9 cellular contexts compared by ENCODE assay signal in genomic region chr3:157136647-157137387, GRCh38. TPM values are rescaled to one million over a fixed set of nuclear protein-coding genes. Genes with fewer than 3 reads are reported as not detected.
DNase-seq lines count a peak whose midpoint lies in the region; ATAC-seq and TF ChIP-seq lines count a peak whose summit lies in the region.
"Had no signal": no experiment of that assay in that cellular context is flagged by ENCODE, and none has a peak within 500 bp of the region (broad histone marks: within the 10 kb centered on the region; RNA-seq: fewer than 3 reads in every experiment).

No MANE protein-coding gene starts in this region.

- no peak overlapping the region for H4K5ac ChIP-seq in mesendoderm (ENCODE audit: low read length)

- H4K20me1 ChIP-seq in neural progenitor cell (ENCODE audit: low read depth) = no peaks in the 10 kb centered on the region

- H3K79me1 ChIP-seq in mesendoderm (ENCODE audit: low read length) = no peaks in the 10 kb centered on the region

- H2AK5ac ChIP-seq in mesendoderm (ENCODE audit: low read length) = no peak overlapping the region

- H3K27ac Mint-ChIP-seq in neural progenitor cell (no peak overlapping the region), immature natural killer cell (peak overlapping the region in 3 of 6 donors; percentile 5 to 77 (median 53))
- H3K27ac Mint-ChIP-seq: stimulated activated naive CD8-positive, alpha-beta T cell treated with anti-CD3 and anti-CD28 coated beads, Interleukin-15, Interleukin-2, amounts not matched to agents 100 ng/mL and 50 ng/mL, for 24 hours had no signal

- peaks cover 25 to 39% of the 10 kb centered on the region in 2 donors for H3K4me1 ChIP-seq in adrenal gland (replicated peaks in 1 of 2)
- peaks cover 4 to 7% of the 10 kb centered on the region in 2 donors for H3K4me1 ChIP-seq in lung (ENCODE audit: control insufficient read depth in 2 of 2, insufficient read depth in 2 of 2, low read length in 2 of 2)
- no peaks in the 10 kb centered on the region for H3K4me1 ChIP-seq in mesendoderm (ENCODE audit: control insufficient read depth, low read depth, low read length)
- no peaks in the 10 kb centered on the region for H3K4me1 ChIP-seq in neural progenitor cell

- H3K18ac ChIP-seq in mesendoderm (ENCODE audit: low read length) = no peak overlapping the region

- DNase-seq in AG04450 (ENCODE audit: low read depth, low spot score) (no peak), adrenal gland (peak in 4 of 7 donors; percentile 38 to 73 (median 57)), lung (ENCODE audit: low spot score) (no peak), mesendoderm (no peak), neural progenitor cell (ENCODE audit: low spot score) (no peak), immature natural killer cell (no peak)

- no peak overlapping the region for H4K8ac ChIP-seq in mesendoderm (ENCODE audit: low read depth, low read length)

- no peak overlapping the region for H3K4me3 Mint-ChIP-seq in neural progenitor cell
- no peak overlapping the region for H3K4me3 Mint-ChIP-seq in immature natural killer cell

- no peak overlapping the region for H3K4me3 ChIP-seq in AG04450 (ENCODE audit: low read depth, low read length)
- no peak overlapping the region for H3K4me3 ChIP-seq in adrenal gland
- H3K4me3 ChIP-seq in lung = no peak overlapping the region
- no peak overlapping the region for H3K4me3 ChIP-seq in mesendoderm (ENCODE audit: low read length)
- no peak overlapping the region for H3K4me3 ChIP-seq in neural progenitor cell

- no peak for TF ChIP-seq POLR2A in adrenal gland (IDR thresholded peaks at IDR 0.05)

- no peak overlapping the region for H3K9ac ChIP-seq in mesendoderm (ENCODE audit: low read length)
- no peak overlapping the region for H3K9ac ChIP-seq in neural progenitor cell

- no peaks in the 10 kb centered on the region for H3K9me3 ChIP-seq in AG04450 (ENCODE audit: control insufficient read depth, insufficient read depth, low read length)
- no peaks in the 10 kb centered on the region for H3K9me3 ChIP-seq in adrenal gland (replicated peaks in 1 of 3)
- no peaks in the 10 kb centered on the region for H3K9me3 ChIP-seq in lung (ENCODE audit: control insufficient read depth in 2 of 2, insufficient read depth in 1 of 2, low read length in 1 of 2)
- H3K9me3 ChIP-seq in neural progenitor cell (ENCODE audit: low read depth) = no peaks in the 10 kb centered on the region

- peaks cover 22% of the 10 kb centered on the region for H3K4me1 Mint-ChIP-seq in neural progenitor cell
- H3K4me1 Mint-ChIP-seq in immature natural killer cell = peaks cover 17 to 37% of the 10 kb centered on the region in 2 donors

- intact Hi-C loops in adrenal gland (cut with DNase I) = loop anchor here (5.0 to 10.0 kb wide), 2 partner anchors 465 to 582 kb away; partner anchors contain the start of genes SSR3 (in 1 of the 2) and TIPARP (in 1 of the 2)

- H3K79me2 ChIP-seq in mesendoderm (ENCODE audit: control insufficient read depth, insufficient read depth, low read length) (no peaks in the 10 kb centered on the region), neural progenitor cell (ENCODE audit: low read depth) (no peaks in the 10 kb centered on the region)

- no peak overlapping the region for H3K4ac ChIP-seq in mesendoderm (ENCODE audit: low read depth, low read length)

- H2BK5ac ChIP-seq in mesendoderm (ENCODE audit: low read length) = no peak overlapping the region

- H3K27me3 Mint-ChIP-seq in neural progenitor cell (ENCODE audit: insufficient read depth, low read depth) (peaks cover 5% of the 10 kb centered on the region), immature natural killer cell (ENCODE audit: low read depth in 3 of 3) (peaks cover 0 to 2% (median 1%) of the 10 kb centered on the region in 3 donors)
- H3K27me3 Mint-ChIP-seq: stimulated activated naive CD8-positive, alpha-beta T cell treated with anti-CD3 and anti-CD28 coated beads, Interleukin-15, Interleukin-2, amounts not matched to agents 100 ng/mL and 50 ng/mL, for 24 hours had no signal

- POLR2A ChIA-PET in AG04450 (lab: Yijun Ruan, JAX) = interaction anchor here (0.6 to 1.3 kb wide), 3 partner anchors 15 to 582 kb away, joined by 3 to 9 read pairs (median 3); partner anchors contain the start of gene SSR3

- peak overlapping the region; percentile 13 for H3K27ac ChIP-seq in AG04450 (ENCODE audit: low read depth, low read length)
- peak overlapping the region; percentile 6 to 77 (median 56) for H3K27ac ChIP-seq in adrenal gland
- H3K27ac ChIP-seq in lung (ENCODE audit: low read depth in 1 of 2, low read length in 1 of 2) = peak overlapping the region; percentile 33 to 78
- H3K27ac ChIP-seq in mesendoderm (ENCODE audit: low read depth, low read length) = no peak overlapping the region
- no peak overlapping the region for H3K27ac ChIP-seq in neural progenitor cell

- no peak overlapping the region for H2BK120ac ChIP-seq in mesendoderm (ENCODE audit: low read depth, low read length)

- CTCF ChIA-PET in AG04450 (lab: Charles Lee) = interaction anchor here (0.5 to 4.7 kb wide), 72 partner anchors 10 to 1173 kb away, joined by 3 to 86 read pairs (median 5); partner anchors contain the start of genes SSR3 and TIPARP

- H3K4me2 ChIP-seq in mesendoderm (ENCODE audit: low read length) (no peak overlapping the region), neural progenitor cell (no peak overlapping the region)

- H3K9me3 Mint-ChIP-seq in neural progenitor cell = no peaks in the 10 kb centered on the region
- H3K9me3 Mint-ChIP-seq in immature natural killer cell = no peaks in the 10 kb centered on the region
- H3K9me3 Mint-ChIP-seq: stimulated activated naive CD8-positive, alpha-beta T cell treated with anti-CD3 and anti-CD28 coated beads, Interleukin-15, Interleukin-2, amounts not matched to agents 100 ng/mL and 50 ng/mL, for 24 hours had no signal

- no peak overlapping the region for H2AFZ ChIP-seq in neural progenitor cell (replicated peaks)

- H3F3A ChIP-seq in neural progenitor cell (ENCODE audit: low read depth) = no peaks in the 10 kb centered on the region

- WGBS in adrenal gland, 4 donors = 36 to 41% (median 39%) methylated on average over 3 to 6 of the region's 6 CpGs
- WGBS in lung, 2 donors = 46 to 58% methylated on average over 6 of the region's 6 CpGs
- WGBS in mesendoderm (ENCODE audit: extremely low coverage, insufficient coverage, low lambda C conversion rate) = no CpG with 5 or more reads among the region's 6 CpGs

- ATAC-seq in HG02759 (IDR thresholded peaks at IDR 0.05; ENCODE audit: unreplicated experiment) = peak; percentile 3
- no peak for ATAC-seq in lung (ENCODE audit: insufficient read depth, low FRiP score)
- no peak for ATAC-seq in GM21367 (IDR thresholded peaks at IDR 0.05; ENCODE audit: unreplicated experiment)

- TF ChIP-seq CTCF in AG04450 (IDR thresholded peaks at IDR 0.05; ENCODE audit: low read depth, low read length) (no peak), adrenal gland (IDR thresholded peaks at IDR 0.05) (no peak), lung (IDR thresholded peaks at IDR 0.05; ENCODE audit: control extremely low read depth, extremely low read depth) (no peak), neural progenitor cell (IDR thresholded peaks at IDR 0.05) (no peak)

- peaks cover 2% of the 10 kb centered on the region for H3K36me3 Mint-ChIP-seq in neural progenitor cell
- peaks cover 0 to 6% (median 0%) of the 10 kb centered on the region in 3 donors for H3K36me3 Mint-ChIP-seq in immature natural killer cell

- no peak overlapping the region for H3K23ac ChIP-seq in mesendoderm (ENCODE audit: low read length)

- H3K36me3 ChIP-seq in adrenal gland (replicated peaks in 1 of 2) = peaks cover 0 to 4% of the 10 kb centered on the region in 2 donors
- H3K36me3 ChIP-seq in lung (ENCODE audit: control insufficient read depth in 2 of 2, insufficient read depth in 2 of 2, low read length in 2 of 2) = peaks cover 0 to 11% of the 10 kb centered on the region in 2 donors
- H3K36me3 ChIP-seq in mesendoderm (ENCODE audit: control insufficient read depth, insufficient read depth, low read length) = no peaks in the 10 kb centered on the region
- H3K36me3 ChIP-seq in neural progenitor cell = no peaks in the 10 kb centered on the region

- H3K27me3 ChIP-seq in AG04450 (ENCODE audit: control insufficient read depth, insufficient read depth, low read length) = no peaks in the 10 kb centered on the region
- H3K27me3 ChIP-seq in adrenal gland = no peaks in the 10 kb centered on the region
- no peaks in the 10 kb centered on the region for H3K27me3 ChIP-seq in lung (ENCODE audit: control insufficient read depth, insufficient read depth)
- no peaks in the 10 kb centered on the region for H3K27me3 ChIP-seq in mesendoderm (ENCODE audit: insufficient read depth, low read length, poor library complexity)
- H3K27me3 ChIP-seq in neural progenitor cell = no peaks in the 10 kb centered on the region

- H2BK15ac ChIP-seq in mesendoderm (replicated peaks; ENCODE audit: low read depth) = no peak overlapping the region

- H3K56ac ChIP-seq in mesendoderm (ENCODE audit: low read length) = no peak overlapping the region

RNA-seq across cellular contexts. Expression of gene CCNL1, which starts 23.1 kb away (rescaled TPM):
- polyA plus RNA-seq in AG04450 (2011; rRNA removed) (113 and 145 TPM in 2 replicates), adrenal gland (100 to 1,000 TPM in 1 of 3 donors, 10 to 100 TPM in 2; 67.0 to 200 (median 97.9) TPM), lung (100 to 1,000 TPM in 1 of 2 donors, 10 to 100 TPM in 1; 95.3 to 124 TPM), immature natural killer cell (10 to 100 TPM; 35.3 to 87.6 (median 44.2) TPM)
- polyA minus RNA-seq in AG04450 (2011; rRNA and poly(A)+ RNA removed) = 131 and 132 TPM in 2 replicates
- total RNA-seq in adrenal gland (100 to 1,000 TPM in 4 of 8 donors, 10 to 100 TPM in 4; 50.1 to 223 (median 96.7) TPM), lung (100 to 1,000 TPM in 1 of 2 donors, 10 to 100 TPM in 1; 91.1 to 383 TPM), neural progenitor cell (ENCODE audit: low replicate concordance) (154 and 214 TPM in 2 replicates)
- polyA plus RNA-seq in mesendoderm (2013, experiment 1 of 2) = 49.8 TPM
- 46.0 TPM for polyA plus RNA-seq in mesendoderm (2013, experiment 2 of 2)

Comparison
In these comparisons a context has a peak if more than half of its experiments do, and no peak if none do; other contexts are left out.
1. DNase-seq: peak in adrenal gland (4 of 7); none in AG04450 (single experiment), lung (single experiment), mesendoderm (single experiment), neural progenitor cell (single experiment) and immature natural killer cell (0 of 3).
2. H3K27ac ChIP-seq: peak in AG04450 (single experiment), adrenal gland (5 of 5) and lung (2 of 2); none in mesendoderm (single experiment) and neural progenitor cell (single experiment).